8 cellular contexts compared by ENCODE assay signal in the genomic region with DNA sequence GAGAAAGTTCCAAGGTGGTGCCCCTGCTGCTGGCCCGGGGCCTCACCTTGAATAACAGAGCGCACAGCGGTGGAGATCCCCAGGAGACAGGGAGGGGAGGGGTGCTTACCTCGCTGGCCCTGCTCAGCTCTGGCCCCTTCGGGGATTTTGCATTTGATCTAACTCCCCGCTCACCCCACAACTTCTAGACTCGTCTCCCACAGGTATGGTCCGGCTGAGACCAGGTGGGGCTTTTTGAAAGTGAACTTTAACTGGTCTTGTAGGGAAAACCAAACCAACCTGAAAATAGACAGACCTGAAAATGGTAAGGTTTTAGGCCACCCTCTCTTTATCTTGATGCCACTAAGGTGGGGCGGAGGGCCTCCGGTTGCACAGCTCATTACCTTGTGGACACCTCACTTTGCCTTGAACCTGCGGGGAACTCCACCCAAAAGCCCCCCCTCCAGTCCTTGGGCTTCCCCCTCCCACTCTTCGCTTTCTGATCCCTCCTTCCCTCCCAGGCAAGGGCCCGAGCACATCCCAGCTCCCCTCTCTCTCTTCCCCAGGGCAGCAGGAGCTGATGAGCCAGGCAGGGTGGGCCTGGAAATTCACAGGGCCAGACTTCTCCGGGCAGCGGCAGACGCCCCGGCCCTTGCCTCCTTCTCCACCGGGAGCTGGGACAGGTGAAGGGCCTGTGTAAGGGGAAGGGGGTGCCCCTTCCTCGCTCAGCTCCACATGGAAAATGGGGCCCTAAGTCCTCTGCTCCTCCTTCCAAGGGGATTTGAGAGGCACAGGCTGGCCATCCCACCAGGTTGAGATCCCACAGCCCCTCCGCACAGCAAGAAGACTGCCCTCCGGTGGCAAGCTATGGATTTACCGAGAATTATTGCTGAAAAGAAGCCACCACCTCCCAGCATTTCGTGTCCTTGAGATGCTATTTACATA. TPM values are rescaled to one million over a fixed set of nuclear protein-coding genes. Genes with fewer than 3 reads are reported as not detected.
DNase-seq lines count a peak whose midpoint lies in the region; ATAC-seq, FAIRE-seq and TF ChIP-seq lines count a peak whose summit lies in the region.

No MANE protein-coding gene starts in this region.

- H3K4me2 ChIP-seq in A549 (no peak overlapping the region), HCT116 (ENCODE audit: low read length) (no peak overlapping the region), fibroblast of lung (ENCODE audit: extremely low read depth, insufficient read depth, low read length) (peak overlapping the region; percentile 25)

- no peaks in the 10 kb centered on the region for H3K9me2 ChIP-seq in HCT116 (ENCODE audit: insufficient read depth)

- H2AFZ ChIP-seq in HCT116 (ENCODE audit: low read depth, low read length, poor library complexity, severe bottlenecking) (no peak overlapping the region), fibroblast of lung (ENCODE audit: low read length) (peak overlapping the region; percentile 64)

- BruUV-seq in HCT116 (replicated peaks; lab: Mats Ljungman, UMichigan) = no TSS peak

- H3K9ac ChIP-seq in HCT116 (ENCODE audit: low read length) (no peak overlapping the region), fibroblast of lung (ENCODE audit: insufficient read depth, low read length) (no peak overlapping the region)

- peak in 1 of 2 experiments; percentile 23; a peak in 1 of 5 replicates for TF ChIP-seq RAD21 in A549 (conservative IDR thresholded peaks at IDR 0.05 in 1 of 2, IDR thresholded peaks at IDR 0.05 in 1 of 2)
- peak; percentile 65 for TF ChIP-seq RAD21 in HCT116 (IDR thresholded peaks at IDR 0.05; ENCODE audit: low read depth)

- whole genome bisulfite sequencing in A549 (ENCODE audit: missing lambda C conversion rate) = 38% methylated on average over 18 of the region's 23 CpGs

- intact Hi-C loops in HCT116 (cut with micrococcal nuclease) = no loop called here

- H3K4me3 ChIP-seq in A549 = no peak overlapping the region
- no peak overlapping the region for H3K4me3 ChIP-seq in HCT116 (replicated peaks in 1 of 2; ENCODE audit: low read depth in 1 of 2, low read length in 2 of 2)
- no peak overlapping the region for H3K4me3 ChIP-seq in fibroblast of lung (replicated peaks in 1 of 4; ENCODE audit: control extremely low read depth in 1 of 4, insufficient read depth in 1 of 4, low read depth in 3 of 4, low read length in 4 of 4)
- H3K4me3 ChIP-seq in retinal pigment epithelial cell (ENCODE audit: low read length) = no peak overlapping the region

- no peak; the same call in 2 of the 3 replicates for TF ChIP-seq CTCF in A549 (IDR thresholded peaks at IDR 0.05)
- peak; percentile 55 to 70 (median 62) for TF ChIP-seq CTCF in HCT116 (IDR thresholded peaks at IDR 0.05 in 2 of 3, conservative IDR thresholded peaks at IDR 0.05 in 1 of 3; ENCODE audit: borderline replicate concordance in 1 of 3, insufficient read depth in 1 of 3, low read depth in 2 of 3, low read length in 2 of 3)
- TF ChIP-seq CTCF in fibroblast of lung (conservative IDR thresholded peaks at IDR 0.05 in 1 of 2, IDR thresholded peaks at IDR 0.05 in 1 of 2; ENCODE audit: low read depth in 1 of 2, low read length in 2 of 2) = peak; percentile 55 to 79
- TF ChIP-seq CTCF in retinal pigment epithelial cell (conservative IDR thresholded peaks at IDR 0.05; ENCODE audit: low read depth, low read length) = peak; percentile 82

- H4K20me1 ChIP-seq in HCT116 (ENCODE audit: insufficient read depth) (no peaks in the 10 kb centered on the region), fibroblast of lung (ENCODE audit: control insufficient read depth, extremely low read depth, insufficient read depth, low read length) (no peaks in the 10 kb centered on the region)

- RAD21 ChIA-PET in HCT116 (lab: Charles Lee; ENCODE audit: low non-redundant PET in 1 of 2, low total read pairs in 2 of 2, uncharacterized antibody in 2 of 2, unreplicated experiment in 2 of 2) = no interaction called here

- H3K4me1 ChIP-seq in A549 (no peaks in the 10 kb centered on the region), HCT116 (ENCODE audit: control insufficient read depth in 1 of 2, insufficient read depth in 2 of 2, low read length in 2 of 2) (peaks cover 0 to 16% of the 10 kb centered on the region in 2 experiments; a peak in 1 of 4 replicates), fibroblast of lung (ENCODE audit: control insufficient read depth, extremely low read depth, insufficient read depth, low read length) (peaks cover 7% of the 10 kb centered on the region)

- in situ Hi-C loops in G401 (cut with HindIII; ENCODE audit: low sequenced_read_pairs) = no loop called here

- FAIRE-seq in A549 (lab: Jason Lieb, UNC) = no peak

- no peak for TF ChIP-seq EP300 in A549 (IDR thresholded peaks at IDR 0.05)

- TF ChIP-seq POLR2A in A549 (IDR thresholded peaks at IDR 0.05; ENCODE audit: low read length) (no peak), HCT116 (IDR thresholded peaks at IDR 0.05; ENCODE audit: borderline replicate concordance, extremely low read depth, insufficient read depth, insufficient read length) (no peak)

- H3K36me3 ChIP-seq in HCT116 (ENCODE audit: control insufficient read depth in 1 of 2, insufficient read depth in 2 of 2, low read length in 2 of 2) = no peaks in the 10 kb centered on the region
- no peaks in the 10 kb centered on the region for H3K36me3 ChIP-seq in fibroblast of lung (ENCODE audit: control insufficient read depth, insufficient read depth, low read length)

- H3K9me3 ChIP-seq in A549 (no peaks in the 10 kb centered on the region), HCT116 (ENCODE audit: control insufficient read depth in 1 of 2, insufficient read depth in 1 of 2, low read depth in 1 of 2, low read length in 2 of 2) (no peaks in the 10 kb centered on the region), fibroblast of lung (ENCODE audit: control insufficient read depth, insufficient read depth, low read depth, low read length) (no peaks in the 10 kb centered on the region)

- CTCF ChIA-PET in A549 (lab: Yijun Ruan, JAX) (interaction anchor here (0.7 to 1.7 kb wide), 10 partner anchors 9 to 131 kb away, joined by 3 to 6 read pairs (median 3); no protein-coding TSS in a partner anchor), HCT116 (lab: Charles Lee) (interaction anchor here (0.7 to 1.4 kb wide), 8 partner anchors 8 to 99 kb away, joined by 3 to 11 read pairs (median 4); partner anchors contain the start of genes MFN2 and MIIP)

- peak; percentile 58 to 84; a peak in 5 of 6 replicates for ATAC-seq in A549
- peak; percentile 71 for ATAC-seq in HCT116
- ATAC-seq in HG02885 (IDR thresholded peaks at IDR 0.05; ENCODE audit: poor library complexity, unreplicated experiment) = no peak

- H3K79me2 ChIP-seq in HCT116 (ENCODE audit: insufficient read depth, low read length) (no peaks in the 10 kb centered on the region), fibroblast of lung (ENCODE audit: control insufficient read depth, insufficient read depth, low read length) (no peaks in the 10 kb centered on the region)

- POLR2A ChIA-PET in A549 (lab: Yijun Ruan, JAX) = no interaction called here
- POLR2A ChIA-PET in HCT116 (lab: Charles Lee) = interaction anchor here (0.8 to 3.1 kb wide), 2 partner anchors 60 to 169 kb away, joined by 3 to 15 read pairs; partner anchors contain the start of gene MIIP

- DNase-seq in A549 (ENCODE audit: low read depth in 1 of 2, low spot score in 1 of 2) (peak; percentile 34 to 54), G401 (ENCODE audit: low spot score) (peak; percentile 22), HCT116 (ENCODE audit: low read depth, low spot score) (peak; percentile 27), MV-4-11 (lab: John Stamatoyannopoulos, UW) (peak; percentile 11), fibroblast of lung (ENCODE audit: low read depth in 2 of 2) (peak; percentile 40 to 58), retinal pigment epithelial cell (ENCODE audit: low read depth) (no peak)
- peak; percentile 74 for DNase-seq in activated CD4-positive, alpha-beta T cell treated with anti-CD3 and anti-CD28 coated beads for 48 hours

- H3K27ac ChIP-seq in A549 (no peak overlapping the region), HCT116 (ENCODE audit: low read depth, low read length) (no peak overlapping the region), fibroblast of lung (ENCODE audit: insufficient read depth, low read length) (no peak overlapping the region)

- H3K27me3 ChIP-seq in HCT116 (ENCODE audit: insufficient read depth, low read length) (no peaks in the 10 kb centered on the region), fibroblast of lung (ENCODE audit: control insufficient read depth, insufficient read depth, low read length) (no peaks in the 10 kb centered on the region)

TF ChIP-seq in A549, 52 proteins besides CTCF, POLR2A, EP300 and RAD21:
- no peak for TF ChIP-seq SREBF2 (IDR thresholded peaks at IDR 0.05)

TF ChIP-seq in HCT116, 20 proteins besides CTCF, POLR2A, EP300 and RAD21 (continues in another document):
- TF ChIP-seq ZNF274 (IDR thresholded peaks at IDR 0.05; ENCODE audit: low read depth, low read length) = no peak
- TF ChIP-seq, protein P1, sequence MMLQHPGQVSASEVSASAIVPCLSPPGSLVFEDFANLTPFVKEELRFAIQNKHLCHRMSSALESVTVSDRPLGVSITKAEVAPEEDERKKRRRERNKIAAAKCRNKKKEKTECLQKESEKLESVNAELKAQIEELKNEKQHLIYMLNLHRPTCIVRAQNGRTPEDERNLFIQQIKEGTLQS (IDR thresholded peaks at IDR 0.05) = no peak

RNA-seq across cellular contexts. Expression of gene TNFRSF8, which starts 16.1 kb away (rescaled TPM):
- polyA plus RNA-seq in A549 (2011; rRNA removed) = 0.05 TPM in 2 replicates
- 0.04 TPM in 2 replicates for polyA plus RNA-seq in A549 (2012; cell fraction: cytosol; rRNA removed)
- 0.12 and 0.20 TPM in 2 replicates for polyA plus RNA-seq in A549 (2012; cell fraction: nucleus; rRNA removed)
- polyA plus RNA-seq in A549 (2017; fragmentation: RNase III; extraction: RNeasy Plus Mini Kit Qiagen cat#74134 plus additional on column Dnase treatment) = 0.04 TPM in 1 of 3 replicates, not detected in the others
- polyA minus RNA-seq in A549 (2011; rRNA and poly(A)+ RNA removed) = not detected in 2 replicates
- total RNA-seq in G401 (2014; rRNA removed; shearing (Covaris generic)) = 0.25 TPM in 1 of 2 replicates, not detected in the other
- 0.17 TPM for total RNA-seq in HCT116 (2021; ENCODE audit: unreplicated experiment)
- polyA plus RNA-seq in HCT116 (2012) = 0.09 and 0.10 TPM in 2 replicates
- 0.26 TPM in 1 of 2 replicates, not detected in the other for total RNA-seq in fibroblast of lung
- polyA plus RNA-seq in fibroblast of lung = 0.05 and 0.15 TPM in 2 replicates
- polyA plus RNA-seq in fibroblast of lung (2012) = 0.36 TPM in 1 of 2 replicates, not detected in the other
- 1.1 TPM in 1 of 2 replicates, not detected in the other for polyA minus RNA-seq in fibroblast of lung (ENCODE audit: low replicate concordance)

RNA-seq across cellular contexts. Expression of gene MIIP, which starts 59.9 kb away (rescaled TPM):
- polyA plus RNA-seq in A549 (2011; rRNA removed) (7.1 and 8.5 TPM in 2 replicates), A549 (2017; fragmentation: RNase III; extraction: RNeasy Plus Mini Kit Qiagen cat#74134 plus additional on column Dnase treatment) (11.1 to 14.2 TPM (median 13.9 TPM) in 3 replicates), fibroblast of lung (5.2 and 7.1 TPM in 2 replicates)
- polyA plus RNA-seq in A549 (2012; cell fraction: cytosol; rRNA removed) = 22.5 and 30.4 TPM in 2 replicates
- 110 and 147 TPM in 2 replicates for polyA plus RNA-seq in A549 (2012; cell fraction: nucleus; rRNA removed)
- polyA minus RNA-seq in A549 (2011; rRNA and poly(A)+ RNA removed) = 7.5 and 11.2 TPM in 2 replicates
- total RNA-seq in G401 (2014; rRNA removed; shearing (Covaris generic)) = 37.9 and 41.0 TPM in 2 replicates
- total RNA-seq in HCT116 (2021; ENCODE audit: unreplicated experiment) (39.6 TPM), fibroblast of lung (27.1 and 28.8 TPM in 2 replicates)
- polyA plus RNA-seq in HCT116 (2012) = 45.1 and 45.2 TPM in 2 replicates
- polyA plus RNA-seq in fibroblast of lung (2012) = 9.7 and 16.4 TPM in 2 replicates
- 14.1 and 18.2 TPM in 2 replicates for polyA minus RNA-seq in fibroblast of lung (ENCODE audit: low replicate concordance)

Comparison
In these comparisons a context has a peak if more than half of its experiments do, and no peak if none do; other contexts are left out.
1. Of the 6 proteins assayed by ChIP-seq in both A549 and HCT116: peak only in A549: none; only in HCT116: CTCF; in both: none; in neither: 4; mixed calls (peak in some experiments, not most) for 1.